In the genomic region with DNA sequence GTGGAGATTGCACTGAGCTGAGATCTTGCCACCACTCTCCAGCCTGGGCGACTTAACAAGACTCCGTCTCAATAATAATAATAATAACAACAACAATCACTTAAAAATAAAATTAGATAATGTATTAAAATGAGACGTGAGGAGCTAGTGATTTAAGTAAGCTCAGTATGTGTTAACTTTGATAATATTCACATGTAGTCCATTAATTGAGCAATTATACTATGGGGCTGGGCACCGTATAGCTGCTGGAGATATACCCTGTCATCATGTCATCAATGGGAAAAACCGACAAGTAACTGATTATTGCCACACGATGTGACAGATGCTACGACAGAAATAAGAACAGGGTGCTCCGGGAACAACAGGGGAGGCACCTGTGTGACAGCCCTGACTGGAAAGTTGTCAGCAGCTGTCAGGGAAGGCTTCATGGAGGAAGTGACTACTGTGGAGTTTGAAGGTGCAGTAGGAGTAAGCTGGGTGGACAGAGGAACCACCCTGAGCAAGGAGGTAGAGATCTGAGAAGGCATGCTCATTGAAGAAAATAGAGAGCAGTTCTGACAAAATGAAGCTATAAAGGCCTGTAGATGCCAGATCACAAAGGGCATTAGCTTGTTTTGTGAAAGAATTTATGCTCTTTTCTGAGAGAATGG, we compare ENCODE assay signal across 8 cellular contexts. TPM values are rescaled to one million over a fixed set of nuclear protein-coding genes. Genes with fewer than 3 reads are reported as not detected.
A peak's percentile ranks its signal among the peaks of the same experiment; 100 is the strongest.
DNase-seq lines count a peak whose midpoint lies in the region; ATAC-seq and TF ChIP-seq lines count a peak whose summit lies in the region.

No MANE protein-coding gene starts in this region.

- H3K4me1 ChIP-seq in CD8-positive, alpha-beta memory T cell (ENCODE audit: insufficient read depth, low read length): peaks cover 16% of the 10 kb centered on the region
- H3K4me1 ChIP-seq in NT2/D1 (ENCODE audit: insufficient read depth, insufficient read length) (no peaks in the 10 kb centered on the region), ectodermal cell (ENCODE audit: control insufficient read depth, insufficient read depth, low read length) (peaks cover 3% of the 10 kb centered on the region)

- WGBS in ectodermal cell, 2 experiments: 81 to 84% methylated on average over 5 to 6 of the region's 8 CpGs

- no peaks in the 10 kb centered on the region for H3K9me3 ChIP-seq in CD8-positive, alpha-beta memory T cell (ENCODE audit: low read length)
- H3K9me3 ChIP-seq in NT2/D1 (ENCODE audit: insufficient read depth, low read length): no peaks in the 10 kb centered on the region
- no peaks in the 10 kb centered on the region for H3K9me3 ChIP-seq in ectodermal cell (ENCODE audit: control insufficient read depth, low read length)

- ATAC-seq in HG03442 (IDR thresholded peaks at IDR 0.05; ENCODE audit: unreplicated experiment): no peak
- no peak for ATAC-seq in GM18873 (IDR thresholded peaks at IDR 0.05; ENCODE audit: low FRiP score, unreplicated experiment)

- no peaks in the 10 kb centered on the region for H3K36me3 ChIP-seq in CD8-positive, alpha-beta memory T cell (ENCODE audit: insufficient read depth, low read length)
- H3K36me3 ChIP-seq in NT2/D1 (ENCODE audit: insufficient read depth, insufficient read length, low read length): peaks cover 10% of the 10 kb centered on the region
- H3K36me3 ChIP-seq in ectodermal cell (ENCODE audit: control insufficient read depth, insufficient read depth, low read length): no peaks in the 10 kb centered on the region

- no peak overlapping the region for H3K27ac ChIP-seq in CD8-positive, alpha-beta memory T cell (ENCODE audit: low read depth, low read length)
- H3K27ac ChIP-seq in ectodermal cell (ENCODE audit: insufficient read depth, low read depth, low read length, poor library complexity, severe bottlenecking): no peak overlapping the region

- CTCF ChIA-PET in CD8-positive, alpha-beta memory T cell (lab: Charles Lee): interaction anchor here (0.7 to 1.8 kb wide), 2 partner anchors 9 kb away, joined by 3 to 4 read pairs; no protein-coding TSS in a partner anchor

- H3K27me3 ChIP-seq in CD8-positive, alpha-beta memory T cell (ENCODE audit: insufficient read depth, low read length, poor library complexity, severe bottlenecking): no peaks in the 10 kb centered on the region
- H3K27me3 ChIP-seq in NT2/D1 (ENCODE audit: insufficient read depth, insufficient read length) (peaks cover 9% of the 10 kb centered on the region), ectodermal cell (ENCODE audit: control insufficient read depth, insufficient read depth, low read length, poor library complexity, severe bottlenecking) (no peaks in the 10 kb centered on the region)

- peak overlapping the region; percentile 14 for H3K9ac ChIP-seq in NT2/D1 (ENCODE audit: insufficient read length, low read depth)

- H3K4me1 Mint-ChIP-seq in CD8-positive, alpha-beta memory T cell: peaks cover 19 to 38% (median 29%) of the 10 kb centered on the region in 3 donors
- H3K4me1 Mint-ChIP-seq in osteocyte (ENCODE audit: unreplicated experiment): peaks cover 28% of the 10 kb centered on the region

- peaks cover 8 to 11% of the 10 kb centered on the region in 2 donors for H3K27me3 Mint-ChIP-seq in CD8-positive, alpha-beta memory T cell
- H3K27me3 Mint-ChIP-seq in osteocyte (ENCODE audit: unreplicated experiment): no peaks in the 10 kb centered on the region

- no peaks in the 10 kb centered on the region for H3K9me3 Mint-ChIP-seq in CD8-positive, alpha-beta memory T cell
- H3K9me3 Mint-ChIP-seq in osteocyte (ENCODE audit: unreplicated experiment): no peaks in the 10 kb centered on the region

- H3K4me3 Mint-ChIP-seq in CD8-positive, alpha-beta memory T cell: peak overlapping the region; percentile 86 to 97 (median 94)
- H3K4me3 Mint-ChIP-seq in osteocyte (ENCODE audit: unreplicated experiment): peak overlapping the region; percentile 100

- no peak for TF ChIP-seq CTCF in osteocyte (IDR thresholded peaks at IDR 0.05)

- no peak for DNase-seq in CD8-positive, alpha-beta memory T cell
- DNase-seq in NT2/D1 (ENCODE audit: low read depth, low spot score) (no peak), osteocyte (ENCODE audit: extremely low spot score, unreplicated experiment) (no peak), NCI-H1048 (lab: John Stamatoyannopoulos, UW) (no peak), dedifferentiated amniotic fluid mesenchymal stem cell (ENCODE audit: extremely low spot score) (no peak)

- POLR2A ChIA-PET in CD8-positive, alpha-beta memory T cell (lab: Charles Lee): no interaction called here

- H3K27ac Mint-ChIP-seq in CD8-positive, alpha-beta memory T cell: peak overlapping the region in 2 of 8 donors; percentile 36 to 46
- peak overlapping the region; percentile 100 for H3K27ac Mint-ChIP-seq in osteocyte (ENCODE audit: unreplicated experiment)

- peak overlapping the region; percentile 63 for H3K4me3 ChIP-seq in CD8-positive, alpha-beta memory T cell (ENCODE audit: low read length)
- H3K4me3 ChIP-seq in NT2/D1 (ENCODE audit: insufficient read length, low read depth) (no peak overlapping the region), ectodermal cell (ENCODE audit: insufficient read depth, low read depth, low read length) (peak overlapping the region; percentile 24)

- H3K36me3 Mint-ChIP-seq in CD8-positive, alpha-beta memory T cell: peaks cover 0 to 3% (median 0%) of the 10 kb centered on the region in 3 donors
- H3K36me3 Mint-ChIP-seq in osteocyte (ENCODE audit: unreplicated experiment): peaks cover 2% of the 10 kb centered on the region

RNA-seq across cellular contexts. Expression of a gene that starts 0.9 kb away (rescaled TPM):
- total RNA-seq in CD8-positive, alpha-beta memory T cell: 1 to 10 TPM; 2.7 to 3.1 TPM
- polyA plus RNA-seq in CD8-positive, alpha-beta memory T cell: 0.35 TPM
- polyA plus RNA-seq in ectodermal cell (2013, experiment 1 of 4): 30.0 TPM
- 34.5 TPM for polyA plus RNA-seq in ectodermal cell (2013, experiment 2 of 4)
- polyA plus RNA-seq in ectodermal cell (2013, experiment 3 of 4): 22.3 TPM
- 26.6 TPM for polyA plus RNA-seq in ectodermal cell (2013, experiment 4 of 4)
- total RNA-seq in osteocyte: 44.7 and 47.8 TPM in 2 replicates

Comparison
In these comparisons a context has a peak if more than half of its experiments do, and no peak if none do; other contexts are left out.
1. RNA of a gene that starts 0.9 kb away (total RNA-seq): 44.7 to 47.8 TPM in osteocyte; 2.7 to 3.1 TPM in CD8-positive, alpha-beta memory T cell; every median in the first group is over 10 times any median in the second.